ENCODE assay signal across 15 cellular contexts in genomic region chr16:82136956-82137818, GRCh38.
"Had no signal": no experiment of that assay in that cellular context is flagged by ENCODE, and none has a peak within 500 bp of the region (broad histone marks: within the 10 kb centered on the region; RNA-seq: fewer than 3 reads in every experiment).

No MANE protein-coding gene starts in this region.

- H3K9me3 Mint-ChIP-seq: activated CD4-positive, alpha-beta memory T cell treated with anti-CD3 and anti-CD28 coated beads, Interleukin-2, amount 10 ng/mL, durations not matched to agents 7 days and 5 days; activated T-cell treated with anti-CD3 and anti-CD28 coated beads, Interleukin-2, amount 50 U/mL, for 24 hours; stimulated activated naive CD8-positive, alpha-beta T cell treated with anti-CD3 and anti-CD28 coated beads, Interleukin-15, amount 100 ng/mL, for 72 hours; type B pancreatic cell had no signal

- H3K27me3 ChIP-seq: brain microvascular endothelial cell, dorsolateral prefrontal cortex had no signal

- H3K9me3 ChIP-seq: SK-N-SH had no signal

- H3K27me3 Mint-ChIP-seq: activated CD4-positive, alpha-beta memory T cell treated with anti-CD3 and anti-CD28 coated beads, Interleukin-2, amount 10 ng/mL, durations not matched to agents 7 days and 5 days; activated T-cell treated with anti-CD3 and anti-CD28 coated beads, Interleukin-2, amount 50 U/mL, for 24 hours; stimulated activated naive CD8-positive, alpha-beta T cell treated with anti-CD3 and anti-CD28 coated beads, Interleukin-15, amount 100 ng/mL, for 72 hours; type B pancreatic cell had no signal

- ATAC-seq: esophagus mucosa; stimulated activated naive CD8-positive, alpha-beta T cell treated with anti-CD3 and anti-CD28 coated beads, Interleukin-15, amount 100 ng/mL, for 72 hours had no signal

- H3K27ac ChIP-seq: brain microvascular endothelial cell, dorsolateral prefrontal cortex had no signal

- H3K4me2 ChIP-seq: SK-N-SH, smooth muscle cell had no signal

- H3K27ac Mint-ChIP-seq: activated CD4-positive, alpha-beta memory T cell treated with anti-CD3 and anti-CD28 coated beads, Interleukin-2, amount 10 ng/mL, durations not matched to agents 7 days and 5 days; activated T-cell treated with anti-CD3 and anti-CD28 coated beads, Interleukin-2, amount 50 U/mL, for 24 hours; endodermal cell; nephron progenitor cell; stimulated activated naive CD8-positive, alpha-beta T cell treated with anti-CD3 and anti-CD28 coated beads, Interleukin-15, amount 100 ng/mL, for 72 hours; type B pancreatic cell had no signal

- H3K36me3 ChIP-seq: brain microvascular endothelial cell had no signal

- H3K4me3 ChIP-seq: dorsolateral prefrontal cortex, smooth muscle cell had no signal

- H3K4me3 Mint-ChIP-seq: activated CD4-positive, alpha-beta memory T cell treated with anti-CD3 and anti-CD28 coated beads, Interleukin-2, amount 10 ng/mL, durations not matched to agents 7 days and 5 days; activated T-cell treated with anti-CD3 and anti-CD28 coated beads, Interleukin-2, amount 50 U/mL, for 24 hours; nephron progenitor cell; stimulated activated naive CD8-positive, alpha-beta T cell treated with anti-CD3 and anti-CD28 coated beads, Interleukin-15, amount 100 ng/mL, for 72 hours; type B pancreatic cell had no signal

- DNase-seq: activated CD4-positive, alpha-beta memory T cell treated with anti-CD3 and anti-CD28 coated beads, Interleukin-2, amount 10 ng/mL, durations not matched to agents 7 days and 5 days; activated effector memory CD4-positive, alpha-beta T cell treated with Interleukin-2 at 50 U/mL for 16 hours; activated naive CD4-positive, alpha-beta T cell treated with anti-CD3 and anti-CD28 coated beads, Interleukin-2, amount 50 U/mL, for 16 hours; activated T-cell treated with anti-CD3 and anti-CD28 coated beads, Interleukin-2, amount 50 U/mL, for 24 hours; brain microvascular endothelial cell; dorsolateral prefrontal cortex; endodermal cell; foreskin melanocyte; nephron progenitor cell; occipital lobe; SK-N-SH; stimulated activated naive CD8-positive, alpha-beta T cell treated with anti-CD3 and anti-CD28 coated beads, Interleukin-15, amount 100 ng/mL, for 72 hours had no signal

- H3K9ac ChIP-seq: SK-N-SH had no signal
